ENCODE assay signal across 27 cellular contexts in genomic region chr9:107163370-107163769, GRCh38.
"Had no signal": no experiment of that assay in that cellular context is flagged by ENCODE, and none has a peak within 500 bp of the region (broad histone marks: within the 10 kb centered on the region; RNA-seq: fewer than 3 reads in every experiment).

No MANE protein-coding gene starts in this region.

- H3K36me3 ChIP-seq: colonic mucosa, esophagus muscularis mucosa, esophagus squamous epithelium, gastrocnemius medialis, gastroesophageal sphincter, heart left ventricle had no signal

- ATAC-seq: effector memory CD8-positive, alpha-beta T cell; esophagus mucosa; foreskin keratinocyte; gastrocnemius medialis; gastroesophageal sphincter; heart left ventricle had no signal

- H3K27ac ChIP-seq: colonic mucosa, coronary artery, dorsolateral prefrontal cortex, epithelial cell of prostate, esophagus muscularis mucosa, esophagus squamous epithelium, foreskin keratinocyte, gastrocnemius medialis, gastroesophageal sphincter, heart left ventricle had no signal

- DNase-seq: colonic mucosa; cortex of kidney; dermis blood vessel endothelial cell; dorsolateral prefrontal cortex; effector CD4-positive, alpha-beta T cell; effector CD8-positive, alpha-beta T cell; effector memory CD4-positive, alpha-beta T cell; effector memory CD8-positive, alpha-beta T cell; endodermal cell; erythroblast; esophagus squamous epithelium; foreskin fibroblast; foreskin keratinocyte; foreskin melanocyte; gastrocnemius medialis; glutamatergic neuron; head of caudate nucleus; heart left ventricle had no signal

- H3K4me1 ChIP-seq: colonic mucosa, esophagus muscularis mucosa, esophagus squamous epithelium, foreskin keratinocyte, gastrocnemius medialis, gastroesophageal sphincter, heart left ventricle had no signal

- H3K9me3 ChIP-seq: colonic mucosa, esophagus squamous epithelium, gastrocnemius medialis had no signal

- H3K27me3 ChIP-seq: colonic mucosa, esophagus muscularis mucosa, esophagus squamous epithelium, gastrocnemius medialis, gastroesophageal sphincter had no signal

- H3K4me3 ChIP-seq: colonic mucosa, coronary artery, dorsolateral prefrontal cortex, esophagus muscularis mucosa, esophagus squamous epithelium, gastrocnemius medialis, gastroesophageal sphincter, heart left ventricle had no signal

- FAIRE-seq: colon, endometrium, endothelial cell of umbilical vein, frontal cortex had no signal
